In the genomic region with DNA sequence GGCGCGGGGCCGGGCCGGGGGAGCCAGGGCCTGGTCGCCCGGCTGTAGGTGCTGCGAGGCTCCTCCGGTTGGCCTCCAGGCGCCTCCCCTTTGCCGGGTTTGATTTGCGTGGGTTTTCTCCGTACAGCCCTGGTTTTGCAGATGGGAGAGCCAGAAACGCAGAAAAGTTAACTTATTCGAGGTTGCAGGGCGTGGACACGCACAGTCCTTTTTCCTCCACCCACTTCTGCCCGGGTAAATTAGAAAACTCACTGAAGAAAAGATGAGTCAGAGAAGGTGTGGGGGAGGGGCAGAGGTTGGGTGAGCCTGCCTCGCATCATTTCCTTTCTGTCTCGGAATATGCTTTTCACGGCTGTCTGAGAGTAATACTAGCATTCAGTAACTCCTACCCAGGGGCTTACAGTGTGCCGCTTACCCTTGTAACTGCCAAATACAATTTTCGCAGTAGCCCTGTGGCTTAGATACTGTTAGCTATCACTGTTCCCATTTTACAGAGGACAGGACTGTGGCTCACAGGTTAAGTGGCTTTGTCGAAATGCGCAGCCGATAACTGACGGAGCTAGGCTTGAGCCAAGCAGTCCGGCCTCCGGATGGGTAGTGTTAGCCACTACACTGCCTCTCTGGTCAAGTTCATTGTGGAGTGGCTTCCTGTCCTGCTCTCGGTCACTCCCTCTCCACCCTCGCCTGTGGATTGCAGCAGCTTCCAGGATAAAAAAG, we compare ENCODE assay signal across 8 cellular contexts. TPM values are rescaled to one million over a fixed set of nuclear protein-coding genes. Genes with fewer than 3 reads are reported as not detected.
DNase-seq lines count a peak whose midpoint lies in the region; ATAC-seq and TF ChIP-seq lines count a peak whose summit lies in the region.

No MANE protein-coding gene starts in this region.

- DNase-seq in NCI-H187 (lab: John Stamatoyannopoulos, UW) (peak; percentile 4 to 25), NCI-H187 treated with DMSO at 0.1 percent for 48 hours (lab: John Stamatoyannopoulos, UW) (no peak), NOMO-1 treated with dmso at 0.1 percent for 144 hours (lab: John Stamatoyannopoulos, UW; ENCODE audit: unreplicated experiment) (peak; percentile 77), erythroblast (lab: John Stamatoyannopoulos, UW) (peak; percentile 87 to 94), myocyte (ENCODE audit: low read depth) (peak; percentile 70)
- peak; percentile 86 for DNase-seq in activated CD8-positive, alpha-beta memory T cell treated with anti-CD3 and anti-CD28 coated beads, Interleukin-2, amount 50 U/mL, for 24 hours (ENCODE audit: extremely low read depth)
- peak; percentile 75 to 82 for DNase-seq in stimulated activated CD8-positive, alpha-beta memory T cell treated with anti-CD3 and anti-CD28 coated beads, Interleukin-7, amount 100 ng/mL, for 1 hour (ENCODE audit: low read depth in 2 of 2)

- ATAC-seq in HG02970 (IDR thresholded peaks at IDR 0.05; ENCODE audit: low FRiP score, unreplicated experiment) = peak; percentile 31

- no peak for TF ChIP-seq POLR2A in erythroblast (IDR thresholded peaks at IDR 0.05; ENCODE audit: low read length)

RNA-seq across cellular contexts. Expression of a gene that starts 0.8 kb away (rescaled TPM):
- 15.3 and 16.5 TPM in 2 replicates for total RNA-seq in myocyte
- polyA plus RNA-seq in myocyte (2012) = 36.1 TPM
